9 cellular contexts compared by ENCODE assay signal in the genomic region with DNA sequence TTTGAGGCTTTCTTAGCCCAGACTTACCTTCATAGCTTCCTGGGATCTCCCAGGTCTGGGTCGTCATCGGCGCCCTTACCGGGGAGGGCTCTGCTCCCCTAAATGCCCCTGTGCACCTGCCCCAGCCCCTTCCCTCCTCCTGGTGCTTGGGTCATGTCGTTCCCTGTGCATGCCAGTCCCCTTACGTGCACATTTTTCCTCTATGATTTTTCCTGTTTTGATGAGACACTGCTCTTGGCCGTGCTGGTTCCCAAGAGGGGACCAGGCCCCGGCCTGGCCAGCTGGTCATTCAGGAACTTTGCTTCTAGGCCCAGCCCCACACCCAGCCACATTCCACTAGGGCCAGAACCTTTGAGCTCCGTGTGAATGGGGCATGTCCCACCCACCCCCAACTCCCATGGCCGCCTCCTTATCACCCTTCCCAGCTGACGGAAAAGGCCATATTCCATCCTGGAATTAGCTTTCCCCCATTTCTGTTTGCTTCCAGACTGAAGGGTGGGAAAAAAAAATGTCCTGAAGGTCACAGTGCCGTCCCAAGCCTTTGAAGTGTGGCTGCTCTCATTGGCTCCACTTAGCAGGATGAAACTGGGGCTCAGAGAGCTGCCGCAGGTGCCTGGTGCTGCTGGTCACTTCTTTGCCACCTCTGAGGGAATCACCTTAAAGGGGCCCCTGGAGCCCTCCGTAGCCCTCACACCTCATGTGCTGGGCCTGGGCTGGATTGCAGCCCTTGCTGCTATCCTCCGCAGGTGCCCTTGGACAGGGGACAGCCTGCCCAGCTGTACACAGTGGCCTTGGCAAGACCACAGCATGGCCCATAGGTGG. TPM values are rescaled to one million over a fixed set of nuclear protein-coding genes. Genes with fewer than 3 reads are reported as not detected.
DNase-seq lines count a peak whose midpoint lies in the region; ATAC-seq and TF ChIP-seq lines count a peak whose summit lies in the region.
"Had no signal": no experiment of that assay in that cellular context is flagged by ENCODE, and none has a peak within 500 bp of the region (broad histone marks: within the 10 kb centered on the region; RNA-seq: fewer than 3 reads in every experiment).

No MANE protein-coding gene starts in this region.

- no peak for TF ChIP-seq POLR2A in testis (IDR thresholded peaks at IDR 0.05)

- H3K36me3 ChIP-seq in lung (ENCODE audit: control insufficient read depth in 2 of 2, insufficient read depth in 2 of 2, low read length in 2 of 2), result peaks cover 0 to 3% of the 10 kb centered on the region in 2 donors
- no peaks in the 10 kb centered on the region for H3K36me3 ChIP-seq in testis (ENCODE audit: low read depth, missing control alignments)

- ATAC-seq in lung (ENCODE audit: insufficient read depth, low FRiP score) (peak; percentile 48), GM19455 (IDR thresholded peaks at IDR 0.05; ENCODE audit: unreplicated experiment) (no peak), HG02610 (IDR thresholded peaks at IDR 0.05; ENCODE audit: unreplicated experiment) (no peak)

- 49 to 68% methylated on average over 15 of the region's 15 CpGs for WGBS in lung, 2 donors
- 38 to 42% methylated on average over 14 to 15 of the region's 15 CpGs for WGBS in testis, 2 donors

- H3K9me3 ChIP-seq in lung (ENCODE audit: control insufficient read depth in 2 of 2, insufficient read depth in 1 of 2, low read length in 1 of 2), result no peaks in the 10 kb centered on the region
- no peaks in the 10 kb centered on the region for H3K9me3 ChIP-seq in testis

- H3K4me3 ChIP-seq in coronary artery (peak overlapping the region; percentile 59), lung (no peak overlapping the region), testis (no peak overlapping the region)

- intact Hi-C loops in testis (cut with DNase I; ENCODE audit: low total_unique reads), result no loop called here

- no peaks in the 10 kb centered on the region for H3K27me3 ChIP-seq in lung (ENCODE audit: control insufficient read depth, insufficient read depth)
- no peaks in the 10 kb centered on the region for H3K27me3 ChIP-seq in testis

- H3K27ac ChIP-seq in coronary artery, result peak overlapping the region; percentile 87 to 97
- H3K27ac ChIP-seq in lung (ENCODE audit: low read depth in 1 of 2, low read length in 1 of 2), result peak overlapping the region; percentile 92
- H3K27ac ChIP-seq in testis, result peak overlapping the region; percentile 37 to 85

- H3K4me1 ChIP-seq in lung (ENCODE audit: control insufficient read depth in 2 of 2, insufficient read depth in 2 of 2, low read length in 2 of 2) (peaks cover 38 to 55% of the 10 kb centered on the region in 2 donors), testis (peaks cover 50% of the 10 kb centered on the region)

- DNase-seq in HuH-7 (ENCODE audit: low spot score) (peak; percentile 59), coronary artery (ENCODE audit: low spot score) (peak; percentile 94), lung (ENCODE audit: low spot score) (peak; percentile 66), testis (peak; percentile 54), T-helper 2 cell (no peak)
- no peak for DNase-seq in activated CD4-positive, CD25-positive, alpha-beta regulatory T cell treated with anti-CD3 and anti-CD28 coated beads, Interleukin-2, amount 50 U/mL, for 72 hours
- DNase-seq: activated naive CD4-positive, alpha-beta T cell treated with anti-CD3 and anti-CD28 coated beads for 36 hours had no signal

- TF ChIP-seq CTCF in coronary artery (IDR thresholded peaks at IDR 0.05), result no peak
- TF ChIP-seq CTCF in lung (IDR thresholded peaks at IDR 0.05; ENCODE audit: control extremely low read depth, extremely low read depth), result no peak
- no peak for TF ChIP-seq CTCF in testis (IDR thresholded peaks at IDR 0.05)

RNA-seq across cellular contexts. Expression of gene ERGIC1, which starts 25.1 kb away (rescaled TPM):
- total RNA-seq in lung (100 to 1,000 TPM in 1 of 2 donors, 10 to 100 TPM in 1; 62.2 to 215 TPM), testis (10 to 100 TPM; 89.8 to 100.0 TPM)
- polyA plus RNA-seq in lung (100 to 1,000 TPM; 122 to 204 TPM), testis (ENCODE audit: insufficient read depth, low read depth, low replicate concordance) (94.1 TPM)

Comparison
In these comparisons a context has a peak if more than half of its experiments do, and no peak if none do; other contexts are left out.
1. DNase-seq: peak in HuH-7 (single experiment), coronary artery (single experiment), lung (single experiment) and testis (single experiment); none in activated CD4-positive, CD25-positive, alpha-beta regulatory T cell treated with anti-CD3 and anti-CD28 coated beads, Interleukin-2, amount 50 U/mL, for 72 hours (single experiment) and T-helper 2 cell (0 of 5).
2. Peak in every context shown above with its lines, with median percentiles within 50 percentile points of each other: H3K27ac ChIP-seq.